ENCODE assay signal across 12 cellular contexts in the genomic region with DNA sequence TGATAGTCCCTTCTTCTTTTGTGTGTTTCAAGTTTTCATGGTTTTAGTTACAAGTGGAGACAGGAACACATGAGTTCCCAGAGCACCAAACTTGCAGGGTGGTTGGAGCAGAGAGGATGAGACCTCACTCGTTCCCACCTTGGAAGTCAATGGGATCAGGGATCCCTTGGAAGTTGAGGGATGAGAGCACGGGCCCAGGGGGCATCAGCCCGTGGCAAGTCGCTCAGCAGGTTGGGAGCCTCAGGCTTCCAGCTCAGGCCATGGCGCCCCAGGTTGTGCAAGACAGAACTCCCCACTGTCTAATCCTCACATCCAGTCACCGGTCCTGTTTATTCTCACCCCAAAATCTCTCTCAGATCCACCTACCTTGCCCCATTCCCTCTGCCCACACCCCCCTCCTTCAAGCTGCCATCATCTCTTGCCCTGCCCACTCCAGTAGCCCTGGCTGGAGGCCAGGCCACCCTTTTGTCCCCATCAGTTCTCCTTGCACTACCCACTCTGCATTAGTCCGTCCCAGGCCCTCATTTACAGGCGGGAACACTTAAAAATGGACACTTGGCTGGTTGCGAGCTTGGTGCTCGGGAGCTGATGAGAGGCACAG. TPM values are rescaled to one million over a fixed set of nuclear protein-coding genes. Genes with fewer than 3 reads are reported as not detected.
DNase-seq lines count a peak whose midpoint lies in the region; ATAC-seq and TF ChIP-seq lines count a peak whose summit lies in the region.
"Had no signal": no experiment of that assay in that cellular context is flagged by ENCODE, and none has a peak within 500 bp of the region (broad histone marks: within the 10 kb centered on the region; RNA-seq: fewer than 3 reads in every experiment).

No MANE protein-coding gene starts in this region.

- TF ChIP-seq CTCF in VCaP (conservative IDR thresholded peaks at IDR 0.05): no peak
- no peak for TF ChIP-seq CTCF in lower lobe of right lung (IDR thresholded peaks at IDR 0.05)

- H3K9me3 Mint-ChIP-seq in stimulated activated effector memory CD8-positive, alpha-beta T cell treated with anti-CD3 and anti-CD28 coated beads, Interleukin-12 subunit alpha, Interleukin-12 subunit beta, amount 100 ng/mL, for 72 hours: no peaks in the 10 kb centered on the region

- no peak for ATAC-seq in lower lobe of right lung
- no peak for ATAC-seq in stimulated activated effector memory CD8-positive, alpha-beta T cell treated with anti-CD3 and anti-CD28 coated beads, Interleukin-12 subunit alpha, Interleukin-12 subunit beta, amount 100 ng/mL, for 72 hours
- no peak for ATAC-seq in HG03095 (IDR thresholded peaks at IDR 0.05; ENCODE audit: unreplicated experiment)

- H3K36me3 ChIP-seq in lower lobe of right lung: no peaks in the 10 kb centered on the region

- no peak overlapping the region for H3K4me3 ChIP-seq in lower lobe of right lung

- H3K27ac ChIP-seq in VCaP: peak overlapping the region; percentile 76
- peak overlapping the region; percentile 69 for H3K27ac ChIP-seq in lower lobe of right lung

- peak; percentile 23 for DNase-seq in DMS79 (lab: John Stamatoyannopoulos, UW)
- DNase-seq in lower lobe of right lung: peak; percentile 33
- no peak for DNase-seq in stimulated activated effector memory CD8-positive, alpha-beta T cell treated with anti-CD3 and anti-CD28 coated beads, Interleukin-12 subunit alpha, Interleukin-12 subunit beta, amount 100 ng/mL, for 72 hours (ENCODE audit: low spot score in 2 of 2)
- DNase-seq in NCI-H146 treated with DMSO at 0.1 percent for 48 hours (lab: John Stamatoyannopoulos, UW; ENCODE audit: unreplicated experiment): no peak
- no peak for DNase-seq in stimulated activated CD4-positive, alpha-beta T cell treated with anti-CD3 and anti-CD28 coated beads, Interleukin-12 subunit alpha, Interleukin-12 subunit beta, amount 100 ng/mL, for 4 hours
- DNase-seq: activated effector memory CD4-positive, alpha-beta T cell treated with anti-CD3 and anti-CD28 coated beads, Interleukin-2, amount 50 U/mL, for 16 hours; Caco-2; caudate nucleus; KG1; NCI-H2029 treated with DMSO at 0.1 percent for 48 hours had no signal

- no peaks in the 10 kb centered on the region for H3K27me3 ChIP-seq in lower lobe of right lung (ENCODE audit: low read depth)

- intact Hi-C loops in lower lobe of right lung (cut with DNase I): no loop called here

- peaks cover 50% of the 10 kb centered on the region for H3K4me1 Mint-ChIP-seq in stimulated activated effector memory CD8-positive, alpha-beta T cell treated with anti-CD3 and anti-CD28 coated beads, Interleukin-12 subunit alpha, Interleukin-12 subunit beta, amount 100 ng/mL, for 72 hours

- peaks cover 36% of the 10 kb centered on the region for H3K4me1 ChIP-seq in lower lobe of right lung

- no peaks in the 10 kb centered on the region for H3K9me3 ChIP-seq in lower lobe of right lung
- H3K9me3 ChIP-seq: Caco-2 had no signal

- peaks cover 9% of the 10 kb centered on the region for H3K36me3 Mint-ChIP-seq in stimulated activated effector memory CD8-positive, alpha-beta T cell treated with anti-CD3 and anti-CD28 coated beads, Interleukin-12 subunit alpha, Interleukin-12 subunit beta, amount 100 ng/mL, for 72 hours

- H3K27ac Mint-ChIP-seq in stimulated activated effector memory CD8-positive, alpha-beta T cell treated with anti-CD3 and anti-CD28 coated beads, Interleukin-12 subunit alpha, Interleukin-12 subunit beta, amount 100 ng/mL, for 72 hours: peak overlapping the region; percentile 91

- no peak overlapping the region for H3K4me3 Mint-ChIP-seq in stimulated activated effector memory CD8-positive, alpha-beta T cell treated with anti-CD3 and anti-CD28 coated beads, Interleukin-12 subunit alpha, Interleukin-12 subunit beta, amount 100 ng/mL, for 72 hours

RNA-seq across cellular contexts. Expression of a gene that starts 37.6 kb away (rescaled TPM):
- total RNA-seq in lower lobe of right lung: 74.9 TPM

Comparison
In these comparisons a context has a peak if more than half of its experiments do, and no peak if none do; other contexts are left out.
1. DNase-seq: peak in DMS79 (single experiment) and lower lobe of right lung (single experiment); none in stimulated activated effector memory CD8-positive, alpha-beta T cell treated with anti-CD3 and anti-CD28 coated beads, Interleukin-12 subunit alpha, Interleukin-12 subunit beta, amount 100 ng/mL, for 72 hours (0 of 2), NCI-H146 treated with DMSO at 0.1 percent for 48 hours (single experiment) and stimulated activated CD4-positive, alpha-beta T cell treated with anti-CD3 and anti-CD28 coated beads, Interleukin-12 subunit alpha, Interleukin-12 subunit beta, amount 100 ng/mL, for 4 hours (single experiment).